Comparison of ENCODE assay signal across 23 cellular contexts in genomic region chr4:12359420-12359819, GRCh38.
"Had no signal": no experiment of that assay in that cellular context is flagged by ENCODE, and none has a peak within 500 bp of the region (broad histone marks: within the 10 kb centered on the region; RNA-seq: fewer than 3 reads in every experiment).

No MANE protein-coding gene starts in this region.

- ATAC-seq: activated T-cell treated with anti-CD3 and anti-CD28 coated beads, Interleukin-2, amount 50 U/mL, for 72 hours; heart right ventricle; left lung; natural killer cell treated with Interleukin-12 subunit alpha and Interleukin-12 subunit beta and Interleukin-15 and Interleukin-18, amount 100 ng/mL, for 72 hours; pancreas; right cardiac atrium; stimulated activated naive CD8-positive, alpha-beta T cell treated with anti-CD3 and anti-CD28 coated beads, Interleukin-15, Interleukin-2, amounts not matched to agents 100 U/mL and 50 U/mL, for 24 hours had no signal

- H3K27me3 Mint-ChIP-seq: activated CD4-positive, alpha-beta memory T cell treated with anti-CD3 and anti-CD28 coated beads, Interleukin-2, amount 10 ng/mL, durations not matched to agents 7 days and 5 days; activated naive CD8-positive, alpha-beta T cell treated with anti-CD3 and anti-CD28 coated beads, Interleukin-2, amount 10 ng/mL, durations not matched to agents 7 days and 5 days; natural killer cell treated with Interleukin-12 subunit alpha and Interleukin-12 subunit beta and Interleukin-15 and Interleukin-18, amount 100 ng/mL, for 72 hours had no signal

- H3K4me3 Mint-ChIP-seq: activated CD4-positive, alpha-beta memory T cell treated with anti-CD3 and anti-CD28 coated beads, Interleukin-2, amount 10 ng/mL, durations not matched to agents 7 days and 5 days; activated naive CD4-positive, alpha-beta T cell treated with anti-CD3 and anti-CD28 coated beads for 36 hours; activated naive CD8-positive, alpha-beta T cell treated with anti-CD3 and anti-CD28 coated beads, Interleukin-2, amount 10 ng/mL, durations not matched to agents 7 days and 5 days; activated T-cell treated with anti-CD3 and anti-CD28 coated beads, Interleukin-2, amount 50 U/mL, for 72 hours; immature natural killer cell; natural killer cell treated with Interleukin-12 subunit alpha and Interleukin-12 subunit beta and Interleukin-15 and Interleukin-18, amount 100 ng/mL, for 72 hours; T-helper 1 cell treated with Interleukin-12 subunit alpha and Interleukin-12 subunit beta and Interleukin-4 antibody, amounts not matched to agents 30 μg/mL and 1 μg/mL, for 36 hours had no signal

- DNase-seq: activated CD4-positive, alpha-beta memory T cell treated with anti-CD3 and anti-CD28 coated beads, Interleukin-2, amount 10 ng/mL, durations not matched to agents 7 days and 5 days; activated CD4-positive, alpha-beta T cell treated with anti-CD3 and anti-CD28 coated beads for 48 hours; activated effector memory CD4-positive, alpha-beta T cell treated with Interleukin-2 at 50 U/mL for 16 hours; activated naive CD4-positive, alpha-beta T cell treated with anti-CD3 and anti-CD28 coated beads for 36 hours; activated naive CD8-positive, alpha-beta T cell treated with anti-CD3 and anti-CD28 coated beads, Interleukin-2, amount 10 ng/mL, durations not matched to agents 7 days and 5 days; activated T-cell treated with anti-CD3 and anti-CD28 coated beads, Interleukin-2, amount 50 U/mL, for 72 hours; amniotic stem cell; cerebellar nuclear complex; foreskin fibroblast; heart right ventricle; immature natural killer cell; left lung; pancreas; right cardiac atrium; stimulated activated CD4-positive, alpha-beta T cell treated with anti-CD3 and anti-CD28 coated beads, Interleukin-12 subunit alpha, Interleukin-12 subunit beta, amount 100 ng/mL, for 4 hours; stimulated activated CD4-positive, alpha-beta T cell treated with anti-CD3 and anti-CD28 coated beads, Interleukin-4, amount 100 ng/mL, for 4 hours; stimulated activated naive CD8-positive, alpha-beta T cell treated with anti-CD3 and anti-CD28 coated beads, Interleukin-15, Interleukin-2, amounts not matched to agents 100 U/mL and 50 U/mL, for 24 hours; T1000; upper lobe of left lung had no signal

- H3K27ac Mint-ChIP-seq: activated CD4-positive, alpha-beta memory T cell treated with anti-CD3 and anti-CD28 coated beads, Interleukin-2, amount 10 ng/mL, durations not matched to agents 7 days and 5 days; activated naive CD4-positive, alpha-beta T cell treated with anti-CD3 and anti-CD28 coated beads for 36 hours; activated naive CD8-positive, alpha-beta T cell treated with anti-CD3 and anti-CD28 coated beads, Interleukin-2, amount 10 ng/mL, durations not matched to agents 7 days and 5 days; activated T-cell treated with anti-CD3 and anti-CD28 coated beads, Interleukin-2, amount 50 U/mL, for 72 hours; immature natural killer cell; natural killer cell treated with Interleukin-12 subunit alpha and Interleukin-12 subunit beta and Interleukin-15 and Interleukin-18, amount 100 ng/mL, for 72 hours; T-helper 1 cell treated with Interleukin-12 subunit alpha and Interleukin-12 subunit beta and Interleukin-4 antibody, amounts not matched to agents 30 μg/mL and 1 μg/mL, for 36 hours had no signal

- H3K36me3 Mint-ChIP-seq: activated naive CD8-positive, alpha-beta T cell treated with anti-CD3 and anti-CD28 coated beads, Interleukin-2, amount 10 ng/mL, durations not matched to agents 7 days and 5 days; immature natural killer cell had no signal

- H3K27me3 ChIP-seq: heart right ventricle, left lung, pancreas, upper lobe of left lung had no signal

- H3K36me3 ChIP-seq: heart right ventricle, left lung, pancreas, upper lobe of left lung had no signal

- H3K4me1 Mint-ChIP-seq: activated CD4-positive, alpha-beta memory T cell treated with anti-CD3 and anti-CD28 coated beads, Interleukin-2, amount 10 ng/mL, durations not matched to agents 7 days and 5 days; activated naive CD8-positive, alpha-beta T cell treated with anti-CD3 and anti-CD28 coated beads, Interleukin-2, amount 10 ng/mL, durations not matched to agents 7 days and 5 days; immature natural killer cell had no signal

- H3K4me1 ChIP-seq: heart right ventricle, left lung, pancreas, upper lobe of left lung had no signal

- H3K9me3 ChIP-seq: left lung, pancreas had no signal

- H3K27ac ChIP-seq: coronary artery, epithelial cell of prostate, heart right ventricle, left lung, pancreas, upper lobe of left lung had no signal

- H3K4me3 ChIP-seq: coronary artery, heart right ventricle, left lung, pancreas, upper lobe of left lung had no signal
